19 cellular contexts compared by ENCODE assay signal in the genomic region with DNA sequence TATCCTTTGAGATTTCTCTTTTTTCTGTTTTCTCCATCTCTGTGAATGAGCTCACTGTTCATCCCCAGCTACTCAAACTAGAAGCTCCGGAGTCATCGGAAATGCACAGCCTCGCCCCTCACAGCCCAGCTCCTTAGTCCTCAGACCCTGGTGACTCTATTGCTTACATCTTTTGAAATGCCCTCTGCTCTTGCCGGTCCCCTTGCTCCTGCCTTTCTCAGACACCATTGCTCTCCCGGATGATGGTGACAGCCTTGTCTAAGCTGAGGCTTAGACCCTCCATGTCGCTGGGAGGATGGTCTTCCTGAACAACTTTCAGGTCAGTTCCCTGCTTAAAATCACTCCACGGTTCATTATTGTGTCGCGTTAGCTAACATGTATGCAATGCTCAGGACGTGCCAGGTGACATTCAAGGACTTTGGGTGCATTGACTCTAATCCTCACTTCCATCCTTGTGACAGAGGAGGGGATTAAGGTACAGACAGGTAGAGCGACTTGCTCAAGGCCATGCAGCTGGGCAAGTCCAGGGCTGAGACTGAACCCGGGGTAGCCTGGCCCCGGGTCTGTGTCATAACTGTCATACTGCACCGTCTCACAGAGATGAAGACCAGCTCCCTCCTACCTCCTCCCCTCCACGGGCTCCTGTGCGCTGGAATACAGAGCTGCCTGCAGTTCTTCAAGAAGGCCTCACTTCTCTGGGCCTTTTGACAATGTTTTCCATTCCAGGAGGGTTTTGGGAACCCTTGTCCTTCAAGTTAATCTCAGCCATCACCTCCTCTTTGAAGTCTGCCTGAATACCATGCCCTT. TPM values are rescaled to one million over a fixed set of nuclear protein-coding genes. Genes with fewer than 3 reads are reported as not detected.
A peak's percentile ranks its signal among the peaks of the same experiment; 100 is the strongest.
DNase-seq lines count a peak whose midpoint lies in the region; ATAC-seq, FAIRE-seq and TF ChIP-seq lines count a peak whose summit lies in the region.
"Had no signal": no experiment of that assay in that cellular context is flagged by ENCODE, and none has a peak within 500 bp of the region (broad histone marks: within the 10 kb centered on the region; RNA-seq: fewer than 3 reads in every experiment).

No MANE protein-coding gene starts in this region.

- intact Hi-C loops in sciatic nerve (cut with DNase I) = no loop called here

- H3K4me1 Mint-ChIP-seq in WTC11 = peaks cover 12% of the 10 kb centered on the region
- peaks cover 26% of the 10 kb centered on the region for H3K4me1 Mint-ChIP-seq in nephron progenitor cell
- H3K4me1 Mint-ChIP-seq in stimulated activated memory B cell treated with anti-CD40 and anti-IgM and Interleukin-4, amounts not matched to agents 10 μg/mL and 1 μg/mL and 100 μg/mL, for 72 hours = no peaks in the 10 kb centered on the region
- H3K4me1 Mint-ChIP-seq: CD14-positive monocyte; CD4-positive, alpha-beta memory T cell had no signal

- H3K36me3 Mint-ChIP-seq in WTC11 = no peaks in the 10 kb centered on the region
- no peaks in the 10 kb centered on the region for H3K36me3 Mint-ChIP-seq in nephron progenitor cell (ENCODE audit: low read depth)
- no peaks in the 10 kb centered on the region for H3K36me3 Mint-ChIP-seq in stimulated activated memory B cell treated with anti-CD40 and anti-IgM and Interleukin-4, amounts not matched to agents 10 μg/mL and 1 μg/mL and 100 μg/mL, for 72 hours
- H3K36me3 Mint-ChIP-seq: CD14-positive monocyte; CD4-positive, alpha-beta memory T cell had no signal

- CTCF ChIA-PET in WTC11 (lab: Charles Lee) = interaction anchor here (1.0 to 1.2 kb wide), 3 partner anchors 17 to 77 kb away, joined by 3 to 4 read pairs (median 3); a partner anchor contains a TSS

- H3K27me3 Mint-ChIP-seq in WTC11 (ENCODE audit: low read depth) (no peaks in the 10 kb centered on the region), nephron progenitor cell (ENCODE audit: low read depth, poor library complexity) (peaks cover 10% of the 10 kb centered on the region)
- H3K27me3 Mint-ChIP-seq in stimulated activated memory B cell treated with anti-CD40 and anti-IgM and Interleukin-4, amounts not matched to agents 10 μg/mL and 1 μg/mL and 100 μg/mL, for 72 hours = peaks cover 13% of the 10 kb centered on the region
- H3K27me3 Mint-ChIP-seq: CD4-positive, alpha-beta memory T cell had no signal

- DNase-seq in activated effector memory CD4-positive, alpha-beta T cell treated with anti-CD3 and anti-CD28 coated beads, Interleukin-2, amount 50 U/mL, for 16 hours = peak; percentile 58
- DNase-seq in activated effector memory CD4-positive, alpha-beta T cell treated with Interleukin-2 at 50 U/mL for 16 hours = no peak
- DNase-seq in WTC11 (ENCODE audit: low spot score) (no peak), nephron progenitor cell (no peak), sciatic nerve (ENCODE audit: low spot score) (no peak), HCEC 1CT (no peak), GM19239 (ENCODE audit: insufficient read length, low spot score) (no peak)
- DNase-seq: CD4-positive, alpha-beta memory T cell; DMS153; DMS79; GDM1 had no signal

- TF ChIP-seq CTCF in WTC11 (IDR thresholded peaks at IDR 0.05) = no peak
- no peak for TF ChIP-seq CTCF in nephron progenitor cell (IDR thresholded peaks at IDR 0.05)

- H3K27ac Mint-ChIP-seq in WTC11 (0 out of 2 replicates have a peak overlapping the region, but pooled peaks have one; percentile 26), nephron progenitor cell (peak overlapping the region; percentile 56)
- no peak overlapping the region for H3K27ac Mint-ChIP-seq in stimulated activated memory B cell treated with anti-CD40 and anti-IgM and Interleukin-4, amounts not matched to agents 10 μg/mL and 1 μg/mL and 100 μg/mL, for 72 hours

- no peaks in the 10 kb centered on the region for H3K9me3 Mint-ChIP-seq in WTC11
- no peaks in the 10 kb centered on the region for H3K9me3 Mint-ChIP-seq in nephron progenitor cell
- no peaks in the 10 kb centered on the region for H3K9me3 Mint-ChIP-seq in stimulated activated memory B cell treated with anti-CD40 and anti-IgM and Interleukin-4, amounts not matched to agents 10 μg/mL and 1 μg/mL and 100 μg/mL, for 72 hours
- H3K9me3 Mint-ChIP-seq: CD4-positive, alpha-beta memory T cell had no signal

- H3K4me3 Mint-ChIP-seq in WTC11 = no peak overlapping the region
- no peak overlapping the region for H3K4me3 Mint-ChIP-seq in nephron progenitor cell
- H3K4me3 Mint-ChIP-seq in stimulated activated memory B cell treated with anti-CD40 and anti-IgM and Interleukin-4, amounts not matched to agents 10 μg/mL and 1 μg/mL and 100 μg/mL, for 72 hours = no peak overlapping the region
- H3K4me3 Mint-ChIP-seq: CD14-positive monocyte; CD4-positive, alpha-beta memory T cell had no signal

- no peak for FAIRE-seq in GM19239 (lab: Jason Lieb, UNC)
- FAIRE-seq: GM12892, GM18507, H1, HTR-8/SVneo had no signal

- POLR2A ChIA-PET in WTC11 (lab: Charles Lee) = interaction anchor here (0.9 kb wide), 1 partner anchor 40 kb away, joined by 3 read pairs; no protein-coding TSS in a partner anchor

- ATAC-seq in WTC11 = no peak
- peak; percentile 17 for ATAC-seq in stimulated activated memory B cell treated with anti-CD40 and anti-IgM and Interleukin-4, amounts not matched to agents 10 μg/mL and 1 μg/mL and 100 μg/mL, for 72 hours
- ATAC-seq in sciatic nerve = no peak

TF ChIP-seq in WTC11, 78 proteins besides CTCF, POLR2A, EP300 and RAD21 (continues in another document):
- no peak for TF ChIP-seq ELF4 (CRISPR knock-in tag; IDR thresholded peaks at IDR 0.05; ENCODE audit: low read depth)
- TF ChIP-seq, protein P1, sequence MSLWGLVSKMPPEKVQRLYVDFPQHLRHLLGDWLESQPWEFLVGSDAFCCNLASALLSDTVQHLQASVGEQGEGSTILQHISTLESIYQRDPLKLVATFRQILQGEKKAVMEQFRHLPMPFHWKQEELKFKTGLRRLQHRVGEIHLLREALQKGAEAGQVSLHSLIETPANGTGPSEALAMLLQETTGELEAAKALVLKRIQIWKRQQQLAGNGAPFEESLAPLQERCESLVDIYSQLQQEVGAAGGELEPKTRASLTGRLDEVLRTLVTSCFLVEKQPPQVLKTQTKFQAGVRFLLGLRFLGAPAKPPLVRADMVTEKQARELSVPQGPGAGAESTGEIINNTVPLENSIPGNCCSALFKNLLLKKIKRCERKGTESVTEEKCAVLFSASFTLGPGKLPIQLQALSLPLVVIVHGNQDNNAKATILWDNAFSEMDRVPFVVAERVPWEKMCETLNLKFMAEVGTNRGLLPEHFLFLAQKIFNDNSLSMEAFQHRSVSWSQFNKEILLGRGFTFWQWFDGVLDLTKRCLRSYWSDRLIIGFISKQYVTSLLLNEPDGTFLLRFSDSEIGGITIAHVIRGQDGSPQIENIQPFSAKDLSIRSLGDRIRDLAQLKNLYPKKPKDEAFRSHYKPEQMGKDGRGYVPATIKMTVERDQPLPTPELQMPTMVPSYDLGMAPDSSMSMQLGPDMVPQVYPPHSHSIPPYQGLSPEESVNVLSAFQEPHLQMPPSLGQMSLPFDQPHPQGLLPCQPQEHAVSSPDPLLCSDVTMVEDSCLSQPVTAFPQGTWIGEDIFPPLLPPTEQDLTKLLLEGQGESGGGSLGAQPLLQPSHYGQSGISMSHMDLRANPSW (CRISPR knock-in tag; conservative IDR thresholded peaks at IDR 0.05; ENCODE audit: low read depth) = no peak
- no peak for TF ChIP-seq ZNF317 (CRISPR knock-in tag; IDR thresholded peaks at IDR 0.05; ENCODE audit: borderline replicate concordance, low read depth)
- TF ChIP-seq, protein P2, sequence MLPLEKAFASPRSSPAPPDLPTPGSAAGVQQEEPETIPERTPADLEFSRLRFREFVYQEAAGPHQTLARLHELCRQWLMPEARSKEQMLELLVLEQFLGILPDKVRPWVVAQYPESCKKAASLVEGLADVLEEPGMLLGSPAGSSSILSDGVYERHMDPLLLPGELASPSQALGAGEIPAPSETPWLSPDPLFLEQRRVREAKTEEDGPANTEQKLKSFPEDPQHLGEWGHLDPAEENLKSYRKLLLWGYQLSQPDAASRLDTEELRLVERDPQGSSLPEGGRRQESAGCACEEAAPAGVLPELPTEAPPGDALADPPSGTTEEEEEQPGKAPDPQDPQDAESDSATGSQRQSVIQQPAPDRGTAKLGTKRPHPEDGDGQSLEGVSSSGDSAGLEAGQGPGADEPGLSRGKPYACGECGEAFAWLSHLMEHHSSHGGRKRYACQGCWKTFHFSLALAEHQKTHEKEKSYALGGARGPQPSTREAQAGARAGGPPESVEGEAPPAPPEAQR (CRISPR knock-in tag; IDR thresholded peaks at IDR 0.05) = no peak
- TF ChIP-seq FOXP1 (CRISPR knock-in tag; IDR thresholded peaks at IDR 0.05; ENCODE audit: borderline replicate concordance) = no peak
- TF ChIP-seq NR3C1 (CRISPR knock-in tag; conservative IDR thresholded peaks at IDR 0.05; ENCODE audit: low read depth) = no peak
- TF ChIP-seq, protein P3, sequence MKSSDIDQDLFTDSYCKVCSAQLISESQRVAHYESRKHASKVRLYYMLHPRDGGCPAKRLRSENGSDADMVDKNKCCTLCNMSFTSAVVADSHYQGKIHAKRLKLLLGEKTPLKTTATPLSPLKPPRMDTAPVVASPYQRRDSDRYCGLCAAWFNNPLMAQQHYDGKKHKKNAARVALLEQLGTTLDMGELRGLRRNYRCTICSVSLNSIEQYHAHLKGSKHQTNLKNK (CRISPR knock-in tag; IDR thresholded peaks at IDR 0.05) = no peak
- no peak for TF ChIP-seq ZNF138 (CRISPR knock-in tag; conservative IDR thresholded peaks at IDR 0.05)
- TF ChIP-seq SP1 (CRISPR knock-in tag; conservative IDR thresholded peaks at IDR 0.05) = no peak
- no peak for TF ChIP-seq ZNF396 (CRISPR knock-in tag; IDR thresholded peaks at IDR 0.05; ENCODE audit: borderline replicate concordance)
- TF ChIP-seq SMAD3 (CRISPR knock-in tag; IDR thresholded peaks at IDR 0.05; ENCODE audit: borderline replicate concordance) = no peak
- TF ChIP-seq GABPB1 (CRISPR knock-in tag; IDR thresholded peaks at IDR 0.05) = no peak
- TF ChIP-seq, protein P4, sequence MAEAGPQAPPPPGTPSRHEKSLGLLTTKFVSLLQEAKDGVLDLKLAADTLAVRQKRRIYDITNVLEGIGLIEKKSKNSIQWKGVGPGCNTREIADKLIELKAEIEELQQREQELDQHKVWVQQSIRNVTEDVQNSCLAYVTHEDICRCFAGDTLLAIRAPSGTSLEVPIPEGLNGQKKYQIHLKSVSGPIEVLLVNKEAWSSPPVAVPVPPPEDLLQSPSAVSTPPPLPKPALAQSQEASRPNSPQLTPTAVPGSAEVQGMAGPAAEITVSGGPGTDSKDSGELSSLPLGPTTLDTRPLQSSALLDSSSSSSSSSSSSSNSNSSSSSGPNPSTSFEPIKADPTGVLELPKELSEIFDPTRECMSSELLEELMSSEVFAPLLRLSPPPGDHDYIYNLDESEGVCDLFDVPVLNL (CRISPR knock-in tag; IDR thresholded peaks at IDR 0.05; ENCODE audit: borderline replicate concordance, low read depth) = no peak
- TF ChIP-seq TP53 (CRISPR knock-in tag; IDR thresholded peaks at IDR 0.05) = no peak

RNA-seq across cellular contexts. Expression of a gene that starts 4.3 kb away (rescaled TPM):
- total RNA-seq in WTC11 (2021) (1.0 to 1.9 TPM (median 1.5 TPM) in 3 replicates), sciatic nerve (not detected)
- total RNA-seq: A673; CD4-positive, alpha-beta memory T cell; Daoy had no signal
